In genomic region chr6:39861663-39862062, GRCh38 we compare ENCODE assay signal across 16 cellular contexts.
A peak's percentile ranks its signal among the peaks of the same experiment; 100 is the strongest.
DNase-seq lines count a peak whose midpoint lies in the region; ATAC-seq and TF ChIP-seq lines count a peak whose summit lies in the region.
"Had no signal": no experiment of that assay in that cellular context is flagged by ENCODE, and none has a peak within 500 bp of the region (broad histone marks: within the 10 kb centered on the region; RNA-seq: fewer than 3 reads in every experiment).

No MANE protein-coding gene starts in this region.

- H3K9me3 ChIP-seq in left ventricle myocardium inferior (replicated peaks) (no peaks in the 10 kb centered on the region), trophoblast cell (ENCODE audit: insufficient read depth, low read depth, low read length) (no peaks in the 10 kb centered on the region)

- DNase-seq in GM23338 (ENCODE audit: low spot score) = peak; percentile 26
- DNase-seq in WTC11 (ENCODE audit: low spot score) = no peak
- DNase-seq in left ventricle myocardium inferior = no peak
- DNase-seq in osteocyte (ENCODE audit: extremely low spot score, unreplicated experiment) = no peak
- DNase-seq in trophoblast cell = no peak
- DNase-seq in NCI-H524 (lab: John Stamatoyannopoulos, UW) = no peak
- no peak for DNase-seq in activated CD4-positive, alpha-beta T cell treated with anti-CD3 and anti-CD28 coated beads, Interleukin-2, amount 10 ng/mL, durations not matched to agents 7 days and 5 days
- DNase-seq: CD8-positive, alpha-beta T cell; DND-41; GOT3; HFFc6; NCI-H146; NCI-H2081 treated with DMSO at 0.1 percent for 48 hours; NCI-H2227 treated with DMSO at 0.1 percent for 48 hours; NCI-H526 treated with DMSO at 0.1 percent for 48 hours had no signal

- ATAC-seq in GM23338 = peak; percentile 60
- ATAC-seq in WTC11 = peak; percentile 77
- ATAC-seq: CD8-positive, alpha-beta T cell had no signal

- no peak overlapping the region for H3K4ac ChIP-seq in trophoblast cell (ENCODE audit: low read depth, low read length)

- peaks cover 6% of the 10 kb centered on the region for H3K9me2 ChIP-seq in GM23338 (ENCODE audit: insufficient read depth)

- CTCF ChIA-PET in WTC11 (lab: Charles Lee) = interaction anchor here (1.0 to 1.3 kb wide), 2 partner anchors 40 to 491 kb away, joined by 3 to 4 read pairs; no protein-coding TSS in a partner anchor
- CTCF ChIA-PET in activated CD4-positive, alpha-beta T cell treated with anti-CD3 and anti-CD28 coated beads, Interleukin-2, amount 10 ng/mL, durations not matched to agents 7 days and 5 days (lab: Charles Lee) = no interaction called here

- WGBS in trophoblast cell (ENCODE audit: extremely low coverage, insufficient coverage, insufficient read length) = no CpG with 5 or more reads among the region's 3 CpGs

- no peak overlapping the region for H2AK5ac ChIP-seq in trophoblast cell (ENCODE audit: low read length)

- no peaks in the 10 kb centered on the region; the same call in 2 of the 3 replicates for H3K36me3 Mint-ChIP-seq in GM23338 (ENCODE audit: low read depth)
- H3K36me3 Mint-ChIP-seq in WTC11 = no peaks in the 10 kb centered on the region
- peaks cover 67% of the 10 kb centered on the region for H3K36me3 Mint-ChIP-seq in osteocyte (ENCODE audit: unreplicated experiment)
- no peaks in the 10 kb centered on the region for H3K36me3 Mint-ChIP-seq in activated CD4-positive, alpha-beta T cell treated with anti-CD3 and anti-CD28 coated beads, Interleukin-2, amount 10 ng/mL, durations not matched to agents 7 days and 5 days (ENCODE audit: low read depth)
- H3K36me3 Mint-ChIP-seq: CD8-positive, alpha-beta T cell had no signal

- no peaks in the 10 kb centered on the region for H3K79me2 ChIP-seq in GM23338 (replicated peaks; ENCODE audit: insufficient read depth)
- no peaks in the 10 kb centered on the region for H3K79me2 ChIP-seq in trophoblast cell (ENCODE audit: control insufficient read depth, insufficient read depth, low read length, poor library complexity)

- no peak overlapping the region for H3K9ac ChIP-seq in trophoblast cell (ENCODE audit: low read length)

- H3F3A ChIP-seq in GM23338 (replicated peaks; ENCODE audit: low read depth) = no peaks in the 10 kb centered on the region

- intact Hi-C loops in left ventricle myocardium inferior (cut with micrococcal nuclease) = no loop called here

- H3K4me3 ChIP-seq in GM23338 (no peak overlapping the region), left ventricle myocardium inferior (no peak overlapping the region), trophoblast cell (ENCODE audit: low read depth, low read length) (no peak overlapping the region)

- H2BK5ac ChIP-seq in trophoblast cell (ENCODE audit: low read depth, low read length, poor library complexity) = no peak overlapping the region

- peak overlapping the region; percentile 38; the same call in 1 of the 2 replicates for H2AFZ ChIP-seq in GM23338
- no peak overlapping the region for H2AFZ ChIP-seq in trophoblast cell (ENCODE audit: insufficient read depth, low read length, poor library complexity)

- H3K18ac ChIP-seq in trophoblast cell (ENCODE audit: low read length) = no peak overlapping the region

- H3K4me3 Mint-ChIP-seq in GM23338 (no peak overlapping the region), WTC11 (no peak overlapping the region), osteocyte (ENCODE audit: unreplicated experiment) (no peak overlapping the region)
- no peak overlapping the region for H3K4me3 Mint-ChIP-seq in activated CD4-positive, alpha-beta T cell treated with anti-CD3 and anti-CD28 coated beads, Interleukin-2, amount 10 ng/mL, durations not matched to agents 7 days and 5 days
- H3K4me3 Mint-ChIP-seq: CD8-positive, alpha-beta T cell; HFFc6 had no signal

- H3K9me3 Mint-ChIP-seq in GM23338 (no peaks in the 10 kb centered on the region), WTC11 (no peaks in the 10 kb centered on the region), osteocyte (ENCODE audit: unreplicated experiment) (no peaks in the 10 kb centered on the region)
- no peaks in the 10 kb centered on the region for H3K9me3 Mint-ChIP-seq in activated CD4-positive, alpha-beta T cell treated with anti-CD3 and anti-CD28 coated beads, Interleukin-2, amount 10 ng/mL, durations not matched to agents 7 days and 5 days
- H3K9me3 Mint-ChIP-seq: CD8-positive, alpha-beta T cell; HFFc6 had no signal

- no peaks in the 10 kb centered on the region for H4K20me1 ChIP-seq in GM23338 (replicated peaks; ENCODE audit: insufficient read depth)

- no peak overlapping the region for H3K4me2 ChIP-seq in GM23338
- no peak overlapping the region for H3K4me2 ChIP-seq in trophoblast cell (ENCODE audit: low read length)

- H4K8ac ChIP-seq in trophoblast cell (ENCODE audit: low read depth, low read length) = no peak overlapping the region

- H3K27me3 ChIP-seq in GM23338 (ENCODE audit: insufficient read depth) = no peaks in the 10 kb centered on the region
- peaks cover 5% of the 10 kb centered on the region for H3K27me3 ChIP-seq in left ventricle myocardium inferior (ENCODE audit: low read depth)
- H3K27me3 ChIP-seq in trophoblast cell (ENCODE audit: insufficient read depth, low read length) = no peaks in the 10 kb centered on the region

- H4K91ac ChIP-seq in trophoblast cell (ENCODE audit: low read depth, low read length) = no peak overlapping the region

- H3K4me1 Mint-ChIP-seq in GM23338 (peaks cover 31% of the 10 kb centered on the region), WTC11 (peaks cover 34% of the 10 kb centered on the region), osteocyte (ENCODE audit: unreplicated experiment) (peaks cover 24% of the 10 kb centered on the region)
- H3K4me1 Mint-ChIP-seq in activated CD4-positive, alpha-beta T cell treated with anti-CD3 and anti-CD28 coated beads, Interleukin-2, amount 10 ng/mL, durations not matched to agents 7 days and 5 days = no peaks in the 10 kb centered on the region

- H3K4me1 ChIP-seq in GM23338 (ENCODE audit: insufficient read depth) = peaks cover 2% of the 10 kb centered on the region
- H3K4me1 ChIP-seq in left ventricle myocardium inferior = peaks cover 21% of the 10 kb centered on the region
- no peaks in the 10 kb centered on the region for H3K4me1 ChIP-seq in trophoblast cell (ENCODE audit: control insufficient read depth in 1 of 2, insufficient read depth in 2 of 2, low read length in 2 of 2)

- H3K36me3 ChIP-seq in GM23338 (ENCODE audit: insufficient read depth) = no peaks in the 10 kb centered on the region
- peaks cover 23% of the 10 kb centered on the region for H3K36me3 ChIP-seq in left ventricle myocardium inferior
- peaks cover 0 to 14% of the 10 kb centered on the region in 2 experiments for H3K36me3 ChIP-seq in trophoblast cell (ENCODE audit: control insufficient read depth in 1 of 2, insufficient read depth in 2 of 2, low read length in 2 of 2)

- H3K79me1 ChIP-seq in trophoblast cell (ENCODE audit: low read length) = no peaks in the 10 kb centered on the region

- H3K27me3 Mint-ChIP-seq in GM23338 (ENCODE audit: insufficient read depth, low read depth, poor library complexity) (peaks cover 7% of the 10 kb centered on the region), WTC11 (ENCODE audit: low read depth) (no peaks in the 10 kb centered on the region; the same call in 1 of the 2 replicates), osteocyte (ENCODE audit: unreplicated experiment) (no peaks in the 10 kb centered on the region)
- peaks cover 3% of the 10 kb centered on the region for H3K27me3 Mint-ChIP-seq in activated CD4-positive, alpha-beta T cell treated with anti-CD3 and anti-CD28 coated beads, Interleukin-2, amount 10 ng/mL, durations not matched to agents 7 days and 5 days

- no peak overlapping the region; the same call in 1 of the 2 replicates for H3K27ac Mint-ChIP-seq in GM23338
- no peak overlapping the region for H3K27ac Mint-ChIP-seq in WTC11
- peak overlapping the region; percentile 79 for H3K27ac Mint-ChIP-seq in osteocyte (ENCODE audit: unreplicated experiment)
- H3K27ac Mint-ChIP-seq in activated CD4-positive, alpha-beta T cell treated with anti-CD3 and anti-CD28 coated beads, Interleukin-2, amount 10 ng/mL, durations not matched to agents 7 days and 5 days = no peak overlapping the region
- H3K27ac Mint-ChIP-seq: CD8-positive, alpha-beta T cell; HFFc6 had no signal

- no peak overlapping the region for H3K14ac ChIP-seq in trophoblast cell (ENCODE audit: low read length)

- TF ChIP-seq CTCF in GM23338 (conservative IDR thresholded peaks at IDR 0.05; ENCODE audit: low read depth in 2 of 2) (no peak), WTC11 (IDR thresholded peaks at IDR 0.05) (no peak), left ventricle myocardium inferior (IDR thresholded peaks at IDR 0.05; ENCODE audit: borderline replicate concordance) (no peak), osteocyte (IDR thresholded peaks at IDR 0.05) (no peak)

- H3K27ac ChIP-seq in GM23338 (ENCODE audit: low read depth) = no peak overlapping the region
- H3K27ac ChIP-seq in left ventricle myocardium inferior (replicated peaks) = peak overlapping the region; percentile 50
- H3K27ac ChIP-seq in trophoblast cell (ENCODE audit: low read depth, low read length) = no peak overlapping the region
- H3K27ac ChIP-seq: HL-60 had no signal

- no peak overlapping the region for H2BK12ac ChIP-seq in trophoblast cell (ENCODE audit: low read length)

- no peak overlapping the region for H3K23ac ChIP-seq in trophoblast cell (ENCODE audit: low read length)

- H2BK120ac ChIP-seq in trophoblast cell (ENCODE audit: insufficient read depth, low read length, poor library complexity) = no peak overlapping the region

- POLR2A ChIA-PET in WTC11 (lab: Charles Lee) = no interaction called here
- POLR2A ChIA-PET in activated CD4-positive, alpha-beta T cell treated with anti-CD3 and anti-CD28 coated beads, Interleukin-2, amount 10 ng/mL, durations not matched to agents 7 days and 5 days (lab: Charles Lee) = no interaction called here

- H4K12ac ChIP-seq in trophoblast cell (ENCODE audit: low read depth, low read length) = no peak overlapping the region

TF ChIP-seq in WTC11, 78 proteins besides CTCF, POLR2A, EP300 and RAD21 (continues in another document):
- TF ChIP-seq NFATC4 (CRISPR knock-in tag; IDR thresholded peaks at IDR 0.05) (no peak), SMAD3 (CRISPR knock-in tag; IDR thresholded peaks at IDR 0.05; ENCODE audit: borderline replicate concordance) (no peak), TEAD4 (CRISPR knock-in tag; IDR thresholded peaks at IDR 0.05) (no peak)
